ENCODE assay signal across 8 cellular contexts in the genomic region with DNA sequence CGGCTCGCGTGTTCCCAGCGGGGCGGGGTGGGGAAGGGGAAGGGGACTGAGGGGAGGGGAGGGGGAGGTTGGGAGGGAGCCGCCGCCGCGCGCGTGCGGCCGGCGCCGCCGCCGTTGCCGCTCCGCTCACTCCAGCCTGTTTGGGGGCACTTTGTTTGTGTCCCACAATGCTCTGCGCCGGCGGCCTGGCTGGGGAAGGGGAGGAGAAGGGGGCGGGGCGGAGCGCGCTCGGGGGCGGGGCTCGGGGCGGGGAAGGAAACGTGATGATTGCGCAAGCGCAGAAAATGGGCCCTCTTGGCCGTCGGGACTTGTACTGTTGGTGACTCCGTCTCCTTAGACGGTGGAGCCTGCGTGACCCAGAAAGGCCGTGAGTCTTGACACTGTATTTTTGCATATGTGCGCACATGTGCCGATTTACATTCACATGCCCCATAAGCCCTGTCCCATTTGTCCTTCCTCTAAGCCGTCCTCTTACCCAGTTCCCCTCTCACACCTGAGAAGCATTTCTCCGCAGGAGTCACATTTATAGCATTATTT. TPM values are rescaled to one million over a fixed set of nuclear protein-coding genes. Genes with fewer than 3 reads are reported as not detected.
A peak's percentile ranks its signal among the peaks of the same experiment; 100 is the strongest.
DNase-seq lines count a peak whose midpoint lies in the region; FAIRE-seq and TF ChIP-seq lines count a peak whose summit lies in the region.

A gene with protein sequence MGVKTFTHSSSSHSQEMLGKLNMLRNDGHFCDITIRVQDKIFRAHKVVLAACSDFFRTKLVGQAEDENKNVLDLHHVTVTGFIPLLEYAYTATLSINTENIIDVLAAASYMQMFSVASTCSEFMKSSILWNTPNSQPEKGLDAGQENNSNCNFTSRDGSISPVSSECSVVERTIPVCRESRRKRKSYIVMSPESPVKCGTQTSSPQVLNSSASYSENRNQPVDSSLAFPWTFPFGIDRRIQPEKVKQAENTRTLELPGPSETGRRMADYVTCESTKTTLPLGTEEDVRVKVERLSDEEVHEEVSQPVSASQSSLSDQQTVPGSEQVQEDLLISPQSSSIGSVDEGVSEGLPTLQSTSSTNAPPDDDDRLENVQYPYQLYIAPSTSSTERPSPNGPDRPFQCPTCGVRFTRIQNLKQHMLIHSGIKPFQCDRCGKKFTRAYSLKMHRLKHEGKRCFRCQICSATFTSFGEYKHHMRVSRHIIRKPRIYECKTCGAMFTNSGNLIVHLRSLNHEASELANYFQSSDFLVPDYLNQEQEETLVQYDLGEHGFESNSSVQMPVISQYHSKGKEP (minus strand): TSS at position 169 of the 537 bp plus-strand sequence. CDS start 53,044 bp downstream, outside the sequence.

- peak within 1 kb of the TSS; percentile 58 for H2AFZ ChIP-seq in MM.1S (ENCODE audit: low read length)

- no peaks in the 10 kb centered on the region; the same call in 1 of the 2 replicates for H4K20me1 ChIP-seq in MM.1S (ENCODE audit: insufficient read depth, low read length)

- peak within 1 kb of the TSS; percentile 72 for H3K27ac ChIP-seq in MM.1S (ENCODE audit: low read length)
- H3K27ac ChIP-seq in SJSA1, result peak within 1 kb of the TSS; percentile 89
- peak within 1 kb of the TSS; percentile 96 for H3K27ac ChIP-seq in neutrophil

- H3K9me2 ChIP-seq in MM.1S (replicated peaks; ENCODE audit: insufficient read depth, low read length), result no peaks in the 10 kb centered on the region

- peak within 1 kb of the TSS; percentile 77 for H3K9ac ChIP-seq in MM.1S (ENCODE audit: low read length)

- peaks cover 20% of the 10 kb centered on the region for H3F3A ChIP-seq in MM.1S (ENCODE audit: insufficient read depth, low read length)

- no peak for TF ChIP-seq CTCF in MM.1S (IDR thresholded peaks at IDR 0.05; ENCODE audit: low read length)
- peak; percentile 18 for TF ChIP-seq CTCF in neutrophil (IDR thresholded peaks at IDR 0.05)
- no peak for TF ChIP-seq CTCF in subcutaneous adipose tissue (IDR thresholded peaks at IDR 0.05; ENCODE audit: low read depth)

- H3K27me3 ChIP-seq in H7 (ENCODE audit: control insufficient read depth, insufficient read depth, low read length) (no peaks in the 10 kb centered on the region), MM.1S (replicated peaks; ENCODE audit: insufficient read depth, low read length) (no peaks in the 10 kb centered on the region), SJSA1 (replicated peaks) (no peaks in the 10 kb centered on the region), neutrophil (no peaks in the 10 kb centered on the region)

- H3K9me3 ChIP-seq in MM.1S (replicated peaks; ENCODE audit: insufficient read depth, low read length) (no peaks in the 10 kb centered on the region), SJSA1 (replicated peaks) (no peaks in the 10 kb centered on the region), neutrophil (no peaks in the 10 kb centered on the region)

- H3K4me3 ChIP-seq in H7 (ENCODE audit: insufficient read depth, low read depth, low read length) (peak within 1 kb of the TSS; percentile 82), MM.1S (ENCODE audit: low read length) (peak within 1 kb of the TSS; percentile 86), SJSA1 (peak within 1 kb of the TSS; percentile 81), neutrophil (ENCODE audit: low read depth in 1 of 2, low read length in 1 of 2) (peak within 1 kb of the TSS; percentile 86 to 88)

- DNase-seq in ELR (ENCODE audit: low read depth), result peak; percentile 88
- peak; percentile 96 for DNase-seq in H7
- DNase-seq in MM.1S, result peak; percentile 88
- peak; percentile 25 to 85 for DNase-seq in SJSA1 (ENCODE audit: low read depth in 1 of 2, low spot score in 2 of 2)
- DNase-seq in activated naive CD4-positive, alpha-beta T cell (lab: John Stamatoyannopoulos, UW), result peak; percentile 85 to 90 (median 87)
- DNase-seq in frontal cortex (ENCODE audit: low spot score in 2 of 2), result peak; percentile 96 to 98

- FAIRE-seq in frontal cortex (lab: Jason Lieb, UNC), result no peak

- peak within 1 kb of the TSS; percentile 87 for H3K4me2 ChIP-seq in MM.1S (ENCODE audit: low read depth, low read length)

- H3K36me3 ChIP-seq in H7 (replicated peaks; ENCODE audit: control insufficient read depth, insufficient read depth, low read length) (no peaks in the 10 kb centered on the region), MM.1S (replicated peaks; ENCODE audit: insufficient read depth, low read length) (no peaks in the 10 kb centered on the region), SJSA1 (no peaks in the 10 kb centered on the region), neutrophil (no peaks in the 10 kb centered on the region)

- H3K79me2 ChIP-seq in MM.1S (ENCODE audit: low read length), result peaks cover 43% of the 10 kb centered on the region

- H3K4me1 ChIP-seq in MM.1S (ENCODE audit: low read length) (peaks cover 15% of the 10 kb centered on the region; the same call in 1 of the 2 replicates), SJSA1 (replicated peaks) (peaks cover 4% of the 10 kb centered on the region), neutrophil (ENCODE audit: control insufficient read depth in 1 of 2, insufficient read depth in 1 of 2, low read depth in 1 of 2, low read length in 1 of 2) (peaks cover 32 to 33% of the 10 kb centered on the region in 2 experiments)

RNA-seq across cellular contexts. Expression of the gene that starts here (rescaled TPM):
- total RNA-seq in H7 (2014; rRNA removed; shearing (Covaris generic)), result 37.1 and 43.9 TPM in 2 replicates
- total RNA-seq in SJSA1 (2014; rRNA removed; shearing (Covaris generic)), result 10.2 and 14.4 TPM in 2 replicates
- total RNA-seq in frontal cortex (165 TPM), subcutaneous adipose tissue (10 to 100 TPM; 64.3 to 87.6 (median 71.6) TPM)

Comparison
In these comparisons a context has a peak if more than half of its experiments do, and no peak if none do; other contexts are left out.
1. Peak in every context shown above with its lines: DNase-seq, H3K4me3 ChIP-seq and H3K27ac ChIP-seq.